19 cellular contexts compared by ENCODE assay signal in genomic region chr4:55840956-55841355, GRCh38. TPM values are rescaled to one million over a fixed set of nuclear protein-coding genes. Genes with fewer than 3 reads are reported as not detected.
"Had no signal": no experiment of that assay in that cellular context is flagged by ENCODE, and none has a peak within 500 bp of the region (broad histone marks: within the 10 kb centered on the region; RNA-seq: fewer than 3 reads in every experiment).

No MANE protein-coding gene starts in this region.

- H3K27me3 ChIP-seq: MG63 had no signal

- FAIRE-seq: RCC 7860 had no signal

- DNase-seq: Karpas-422; KG1; MG63; NCI-H1092; NCI-H1436; NCI-H2081 treated with DMSO at 0.1 percent for 48 hours; NCI-H2171; NCI-H226; NCI-H446; NCI-H510A; NCI-H524 treated with DMSO at 0.1 percent for 48 hours; NCI-H774; NK-92 treated with Interleukin-12 subunit alpha and Interleukin-12 subunit beta, amount 100 ng/mL, for 24 hours; RPMI8226 had no signal

- H3K4me3 ChIP-seq: MG63 had no signal

- H3K9me3 ChIP-seq: MG63 had no signal

- H3K36me3 ChIP-seq: MG63 had no signal

RNA-seq across cellular contexts. Expression of gene EXOC1L, which starts 21.4 kb away (rescaled TPM):
- total RNA-seq: HT-29; OCI-LY7; SK-MEL-5; T-helper 1 cell treated with Interleukin-12 subunit alpha and Interleukin-12 subunit beta and Interleukin-4 antibody, amounts not matched to agents 30 ng/mL and 1 ng/mL, for 36 hours had no signal
